Comparison of ENCODE assay signal across 8 cellular contexts in the genomic region with DNA sequence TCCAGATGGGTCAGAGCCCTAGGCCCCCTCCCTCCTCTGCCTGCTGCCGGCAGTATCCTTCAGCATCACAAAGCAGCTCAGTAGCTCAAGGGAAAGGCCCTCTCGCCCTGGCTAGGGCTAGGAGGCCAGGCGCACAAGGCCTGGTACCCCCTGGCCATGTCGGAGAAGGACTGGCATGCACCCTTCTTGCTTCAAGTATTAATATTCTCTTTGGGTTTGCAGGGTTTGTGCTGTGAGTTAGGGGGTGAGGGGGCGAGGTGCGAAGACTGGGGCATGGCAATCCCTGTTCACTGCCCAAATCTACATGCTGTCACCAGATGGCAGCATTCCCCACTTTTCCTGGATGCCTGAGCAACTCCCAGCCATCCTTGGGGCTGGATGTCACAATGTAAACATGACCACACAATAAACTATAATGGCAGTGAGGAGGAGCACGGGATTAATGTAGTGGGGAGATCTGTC.
DNase-seq lines count a peak whose midpoint lies in the region; ATAC-seq and TF ChIP-seq lines count a peak whose summit lies in the region.

No MANE protein-coding gene starts in this region.

- H3K4me3 Mint-ChIP-seq in stimulated activated naive CD8-positive, alpha-beta T cell treated with anti-CD3 and anti-CD28 coated beads, Interleukin-15, amount 100 ng/mL, for 72 hours: no peak overlapping the region
- no peak overlapping the region for H3K4me3 Mint-ChIP-seq in activated naive CD8-positive, alpha-beta T cell treated with anti-CD3 and anti-CD28 coated beads for 36 hours

- peak; percentile 75 for TF ChIP-seq CTCF in cardiac muscle cell (IDR thresholded peaks at IDR 0.05; ENCODE audit: low read depth, low read length)

- no peaks in the 10 kb centered on the region for H3K9me3 Mint-ChIP-seq in stimulated activated naive CD8-positive, alpha-beta T cell treated with anti-CD3 and anti-CD28 coated beads, Interleukin-15, amount 100 ng/mL, for 72 hours
- H3K9me3 Mint-ChIP-seq in activated naive CD8-positive, alpha-beta T cell treated with anti-CD3 and anti-CD28 coated beads for 36 hours: no peaks in the 10 kb centered on the region

- H3K4me1 ChIP-seq in cardiac muscle cell (ENCODE audit: low read depth): no peaks in the 10 kb centered on the region

- no peak for ATAC-seq in stimulated activated naive CD8-positive, alpha-beta T cell treated with anti-CD3 and anti-CD28 coated beads, Interleukin-15, Interleukin-2, amounts not matched to agents 100 U/mL and 50 U/mL, for 24 hours
- no peak for ATAC-seq in stimulated activated naive CD8-positive, alpha-beta T cell treated with anti-CD3 and anti-CD28 coated beads, Interleukin-15, amount 100 ng/mL, for 72 hours
- ATAC-seq in HG03196 (IDR thresholded peaks at IDR 0.05; ENCODE audit: unreplicated experiment): no peak

- no peak overlapping the region for H3K4me3 ChIP-seq in cardiac muscle cell

- H3K27me3 Mint-ChIP-seq in stimulated activated naive CD8-positive, alpha-beta T cell treated with anti-CD3 and anti-CD28 coated beads, Interleukin-15, amount 100 ng/mL, for 72 hours: no peaks in the 10 kb centered on the region
- no peaks in the 10 kb centered on the region for H3K27me3 Mint-ChIP-seq in activated naive CD8-positive, alpha-beta T cell treated with anti-CD3 and anti-CD28 coated beads for 36 hours

- peaks cover 11% of the 10 kb centered on the region for H3K36me3 ChIP-seq in cardiac muscle cell

- no peak overlapping the region for H3K27ac ChIP-seq in cardiac muscle cell

- no peak overlapping the region for H3K27ac Mint-ChIP-seq in stimulated activated naive CD8-positive, alpha-beta T cell treated with anti-CD3 and anti-CD28 coated beads, Interleukin-15, amount 100 ng/mL, for 72 hours
- H3K27ac Mint-ChIP-seq in activated naive CD8-positive, alpha-beta T cell treated with anti-CD3 and anti-CD28 coated beads for 36 hours: no peak overlapping the region

- no peaks in the 10 kb centered on the region for H3K27me3 ChIP-seq in cardiac muscle cell

- H3K9me3 ChIP-seq in cardiac muscle cell (ENCODE audit: low read depth): no peaks in the 10 kb centered on the region

- H3K36me3 Mint-ChIP-seq in activated naive CD8-positive, alpha-beta T cell treated with anti-CD3 and anti-CD28 coated beads for 36 hours: peaks cover 7% of the 10 kb centered on the region

- H3K4me1 Mint-ChIP-seq in stimulated activated naive CD8-positive, alpha-beta T cell treated with anti-CD3 and anti-CD28 coated beads, Interleukin-15, amount 100 ng/mL, for 72 hours: no peaks in the 10 kb centered on the region
- H3K4me1 Mint-ChIP-seq in activated naive CD8-positive, alpha-beta T cell treated with anti-CD3 and anti-CD28 coated beads for 36 hours: peaks cover 2% of the 10 kb centered on the region

- peak; percentile 26 for DNase-seq in stimulated activated naive CD8-positive, alpha-beta T cell treated with anti-CD3 and anti-CD28 coated beads, Interleukin-15, Interleukin-2, amounts not matched to agents 100 U/mL and 50 U/mL, for 24 hours
- DNase-seq in stimulated activated naive CD8-positive, alpha-beta T cell treated with anti-CD3 and anti-CD28 coated beads, Interleukin-15, amount 100 ng/mL, for 72 hours: no peak
- DNase-seq in NCI-H146 treated with DMSO at 0.1 percent for 48 hours (lab: John Stamatoyannopoulos, UW; ENCODE audit: unreplicated experiment) (peak; percentile 69), cardiac muscle cell (ENCODE audit: low read depth in 1 of 2, low spot score in 1 of 2) (peak; percentile 51 to 81), retina (peak; percentile 75), T-helper 9 cell (no peak)
- DNase-seq in activated naive CD8-positive, alpha-beta T cell treated with anti-CD3 and anti-CD28 coated beads for 36 hours: peak; percentile 13

Comparison
In these comparisons a context has a peak if more than half of its experiments do, and no peak if none do; other contexts are left out.
1. DNase-seq: peak in stimulated activated naive CD8-positive, alpha-beta T cell treated with anti-CD3 and anti-CD28 coated beads, Interleukin-15, Interleukin-2, amounts not matched to agents 100 U/mL and 50 U/mL, for 24 hours (single experiment), NCI-H146 treated with DMSO at 0.1 percent for 48 hours (single experiment), activated naive CD8-positive, alpha-beta T cell treated with anti-CD3 and anti-CD28 coated beads for 36 hours (single experiment), cardiac muscle cell (2 of 2) and retina (single experiment); none in stimulated activated naive CD8-positive, alpha-beta T cell treated with anti-CD3 and anti-CD28 coated beads, Interleukin-15, amount 100 ng/mL, for 72 hours (0 of 2) and T-helper 9 cell (single experiment).